1 cellular context compared by ENCODE assay signal in genomic region chr9:136697821-136698526, GRCh38.
TF ChIP-seq lines count a peak whose summit lies in the region.

No MANE protein-coding gene starts in this region.

TF ChIP-seq in HepG2, 621 proteins besides CTCF, POLR2A, EP300 and RAD21 (continued from another document and continues in another):
- TF ChIP-seq THRA (CRISPR knock-in tag; IDR thresholded peaks at IDR 0.05; ENCODE audit: borderline replicate concordance) (peak; percentile 86), SNAI1 (CRISPR knock-in tag; IDR thresholded peaks at IDR 0.05; ENCODE audit: borderline replicate concordance) (no peak), TAF15 (IDR thresholded peaks at IDR 0.05; ENCODE audit: low read depth, low read length, poor library complexity, severe bottlenecking) (no peak), CBFB (CRISPR knock-in tag; IDR thresholded peaks at IDR 0.05) (no peak), MED1 (CRISPR knock-in tag; IDR thresholded peaks at IDR 0.05) (peak; percentile 41; the same call in 1 of the 2 replicates), PATZ1 (CRISPR knock-in tag; IDR thresholded peaks at IDR 0.05) (peak; percentile 72; the same call in 1 of the 2 replicates), ZNF619 (CRISPR knock-in tag; IDR thresholded peaks at IDR 0.05) (no peak), ZKSCAN5 (CRISPR knock-in tag; IDR thresholded peaks at IDR 0.05) (no peak), MLXIP (CRISPR knock-in tag; IDR thresholded peaks at IDR 0.05; ENCODE audit: borderline replicate concordance) (no peak), MBNL3 (CRISPR knock-in tag; conservative IDR thresholded peaks at IDR 0.05) (no peak), CEBPZ (IDR thresholded peaks at IDR 0.05; ENCODE audit: low read length) (no peak), SIX4 (CRISPR knock-in tag; IDR thresholded peaks at IDR 0.05) (no peak; the same call in 1 of the 2 replicates), HDAC6 (IDR thresholded peaks at IDR 0.05; ENCODE audit: low read depth, low read length) (no peak), KLF15 (CRISPR knock-in tag; IDR thresholded peaks at IDR 0.05; ENCODE audit: borderline replicate concordance) (no peak), FOXA3 (CRISPR knock-in tag; IDR thresholded peaks at IDR 0.05) (peak; percentile 74; the same call in 1 of the 2 replicates), TAF1 (CRISPR knock-in tag; IDR thresholded peaks at IDR 0.05) (no peak), CREBL2 (CRISPR knock-in tag; IDR thresholded peaks at IDR 0.05; ENCODE audit: borderline replicate concordance) (no peak), MYPOP (CRISPR knock-in tag; IDR thresholded peaks at IDR 0.05) (no peak), CREM (IDR thresholded peaks at IDR 0.05) (peak; percentile 73), CREM (CRISPR knock-in tag; IDR thresholded peaks at IDR 0.05) (no peak), MATR3 (CRISPR knock-in tag; IDR thresholded peaks at IDR 0.05) (no peak), ZFYVE20 (CRISPR knock-in tag; IDR thresholded peaks at IDR 0.05; ENCODE audit: borderline replicate concordance, low read depth) (no peak), SMYD3 (CRISPR knock-in tag; IDR thresholded peaks at IDR 0.05) (no peak), DZIP1 (CRISPR knock-in tag; IDR thresholded peaks at IDR 0.05) (no peak), ZNF605 (CRISPR knock-in tag; IDR thresholded peaks at IDR 0.05) (no peak), ATF5 (CRISPR knock-in tag; IDR thresholded peaks at IDR 0.05; ENCODE audit: low read depth) (0 out of 2 replicates have a peak, but pooled peaks have one; percentile 36), RORA (CRISPR knock-in tag; IDR thresholded peaks at IDR 0.05) (0 out of 2 replicates have a peak, but pooled peaks have one; percentile 47), REL (CRISPR knock-in tag; conservative IDR thresholded peaks at IDR 0.05) (no peak), SP5 (CRISPR knock-in tag; IDR thresholded peaks at IDR 0.05; ENCODE audit: borderline replicate concordance, low read depth) (peak; percentile 39; the same call in 1 of the 2 replicates), NCOA1 (CRISPR knock-in tag; IDR thresholded peaks at IDR 0.05) (no peak), ZNF549 (CRISPR knock-in tag; IDR thresholded peaks at IDR 0.05) (no peak), ZMAT3 (CRISPR knock-in tag; conservative IDR thresholded peaks at IDR 0.05) (no peak; the same call in 1 of the 2 replicates), ZNF749 (CRISPR knock-in tag; IDR thresholded peaks at IDR 0.05; ENCODE audit: borderline replicate concordance) (no peak), KLF6 (CRISPR knock-in tag; IDR thresholded peaks at IDR 0.05) (no peak), ZNF737 (CRISPR knock-in tag; IDR thresholded peaks at IDR 0.05; ENCODE audit: borderline replicate concordance) (no peak), PAXIP1 (CRISPR knock-in tag; conservative IDR thresholded peaks at IDR 0.05) (peak; percentile 74), NR1H2 (CRISPR knock-in tag; IDR thresholded peaks at IDR 0.05; ENCODE audit: borderline replicate concordance, low read depth) (no peak), BRF2 (CRISPR knock-in tag; IDR thresholded peaks at IDR 0.05) (no peak), PLSCR1 (CRISPR knock-in tag; IDR thresholded peaks at IDR 0.05; ENCODE audit: borderline replicate concordance) (no peak), XBP1 (CRISPR knock-in tag; IDR thresholded peaks at IDR 0.05) (no peak), ISL2 (CRISPR knock-in tag; IDR thresholded peaks at IDR 0.05) (peak; percentile 28; the same call in 1 of the 2 replicates), DNMT3B (CRISPR knock-in tag; conservative IDR thresholded peaks at IDR 0.05) (no peak)
